ENCODE assay signal across 12 cellular contexts in genomic region chr6:11110921-11111768, GRCh38. TPM values are rescaled to one million over a fixed set of nuclear protein-coding genes. Genes with fewer than 3 reads are reported as not detected.
DNase-seq lines count a peak whose midpoint lies in the region; FAIRE-seq and TF ChIP-seq lines count a peak whose summit lies in the region.
"Had no signal": no experiment of that assay in that cellular context is flagged by ENCODE, and none has a peak within 500 bp of the region (broad histone marks: within the 10 kb centered on the region; RNA-seq: fewer than 3 reads in every experiment).

A gene with protein sequence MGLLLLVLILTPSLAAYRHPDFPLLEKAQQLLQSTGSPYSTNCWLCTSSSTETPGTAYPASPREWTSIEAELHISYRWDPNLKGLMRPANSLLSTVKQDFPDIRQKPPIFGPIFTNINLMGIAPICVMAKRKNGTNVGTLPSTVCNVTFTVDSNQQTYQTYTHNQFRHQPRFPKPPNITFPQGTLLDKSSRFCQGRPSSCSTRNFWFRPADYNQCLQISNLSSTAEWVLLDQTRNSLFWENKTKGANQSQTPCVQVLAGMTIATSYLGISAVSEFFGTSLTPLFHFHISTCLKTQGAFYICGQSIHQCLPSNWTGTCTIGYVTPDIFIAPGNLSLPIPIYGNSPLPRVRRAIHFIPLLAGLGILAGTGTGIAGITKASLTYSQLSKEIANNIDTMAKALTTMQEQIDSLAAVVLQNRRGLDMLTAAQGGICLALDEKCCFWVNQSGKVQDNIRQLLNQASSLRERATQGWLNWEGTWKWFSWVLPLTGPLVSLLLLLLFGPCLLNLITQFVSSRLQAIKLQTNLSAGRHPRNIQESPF (minus strand): TSS chr6:11111725. CDS start chr6:11105310, 6,415 bp downstream.

- no peaks in the 10 kb centered on the region for H3K36me3 ChIP-seq in kidney (ENCODE audit: control insufficient read depth in 1 of 2, insufficient read depth in 2 of 2, low read length in 2 of 2)

- peak; percentile 17 for DNase-seq in stimulated activated CD4-positive, alpha-beta T cell treated with anti-CD3 and anti-CD28 coated beads, Interleukin-15, amount 100 ng/mL, for 24 hours
- no peak for DNase-seq in stimulated activated CD4-positive, alpha-beta T cell treated with anti-CD3 and anti-CD28 coated beads, Interleukin-2, amount 100 ng/mL, for 48 hours
- DNase-seq in activated T-helper 2 cell treated with anti-CD3 and anti-CD28 coated beads, Interferon-gamma antibody, Interleukin-2, Interleukin-4, amounts not matched to agents 10 μg/mL and 5 μg/mL and 100 μg/mL, durations not matched to agents 14 hours and 24 hours and 36 hours (ENCODE audit: low spot score): no peak
- no peak for DNase-seq in kidney
- no peak for DNase-seq in NCI-H1417 treated with DMSO at 0.1 percent for 48 hours (lab: John Stamatoyannopoulos, UW)
- DNase-seq in NCI-H2196 (lab: John Stamatoyannopoulos, UW; ENCODE audit: unreplicated experiment): no peak
- no peak for DNase-seq in NCI-H2029 (lab: John Stamatoyannopoulos, UW)
- DNase-seq in H4 (ENCODE audit: low spot score): no peak
- DNase-seq: EL, NCI-H1436 treated with DMSO at 0.1 percent for 48 hours, NCI-H526 treated with DMSO at 0.1 percent for 48 hours, SIG-M5 had no signal

- peaks cover 20% of the 10 kb centered on the region for H3K4me1 Mint-ChIP-seq in activated T-helper 2 cell treated with anti-CD3 and anti-CD28 coated beads, Interferon-gamma antibody, Interleukin-2, Interleukin-4, amounts not matched to agents 10 μg/mL and 5 μg/mL and 100 μg/mL, durations not matched to agents 14 hours and 24 hours and 36 hours (ENCODE audit: low read depth)

- H3K4me1 ChIP-seq in kidney (ENCODE audit: control insufficient read depth in 1 of 2, insufficient read depth in 1 of 2, low read depth in 1 of 2, low read length in 2 of 2): peaks cover 0 to 7% of the 10 kb centered on the region in 2 donors

- peak within 1 kb of the TSS; percentile 25 for H3K27ac Mint-ChIP-seq in activated T-helper 2 cell treated with anti-CD3 and anti-CD28 coated beads, Interferon-gamma antibody, Interleukin-2, Interleukin-4, amounts not matched to agents 10 μg/mL and 5 μg/mL and 100 μg/mL, durations not matched to agents 14 hours and 24 hours and 36 hours

- H3K9me3 ChIP-seq in kidney (ENCODE audit: control insufficient read depth in 1 of 2, low read length in 2 of 2): no peaks in the 10 kb centered on the region

- H3K27me3 Mint-ChIP-seq in activated T-helper 2 cell treated with anti-CD3 and anti-CD28 coated beads, Interferon-gamma antibody, Interleukin-2, Interleukin-4, amounts not matched to agents 10 μg/mL and 5 μg/mL and 100 μg/mL, durations not matched to agents 14 hours and 24 hours and 36 hours (ENCODE audit: low read depth): no peaks in the 10 kb centered on the region

- H3K4me3 ChIP-seq in kidney (ENCODE audit: low read length in 2 of 2): peak within 1 kb of the TSS; percentile 46 to 61

- no peak within 1 kb of the TSS for H3K9ac ChIP-seq in kidney (ENCODE audit: low read length in 2 of 2)

- FAIRE-seq in kidney (lab: Jason Lieb, UNC): no peak

- no peaks in the 10 kb centered on the region for H3K9me3 Mint-ChIP-seq in activated T-helper 2 cell treated with anti-CD3 and anti-CD28 coated beads, Interferon-gamma antibody, Interleukin-2, Interleukin-4, amounts not matched to agents 10 μg/mL and 5 μg/mL and 100 μg/mL, durations not matched to agents 14 hours and 24 hours and 36 hours

- intact Hi-C loops in activated T-helper 2 cell treated with anti-CD3 and anti-CD28 coated beads, Interferon-gamma antibody, Interleukin-2, Interleukin-4, amounts not matched to agents 10 μg/mL and 5 μg/mL and 100 μg/mL, durations not matched to agents 14 hours and 24 hours and 36 hours (cut with micrococcal nuclease): no loop called here
- intact Hi-C loops in kidney (cut with DNase I): no loop called here

- no peak within 1 kb of the TSS for H3K27ac ChIP-seq in kidney (ENCODE audit: low read depth in 2 of 2, low read length in 2 of 2)

- no peaks in the 10 kb centered on the region for H3K36me3 Mint-ChIP-seq in activated T-helper 2 cell treated with anti-CD3 and anti-CD28 coated beads, Interferon-gamma antibody, Interleukin-2, Interleukin-4, amounts not matched to agents 10 μg/mL and 5 μg/mL and 100 μg/mL, durations not matched to agents 14 hours and 24 hours and 36 hours (ENCODE audit: low read depth)

- peak within 1 kb of the TSS; percentile 59 for H3K4me3 Mint-ChIP-seq in activated T-helper 2 cell treated with anti-CD3 and anti-CD28 coated beads, Interferon-gamma antibody, Interleukin-2, Interleukin-4, amounts not matched to agents 10 μg/mL and 5 μg/mL and 100 μg/mL, durations not matched to agents 14 hours and 24 hours and 36 hours (ENCODE audit: low read depth)

- TF ChIP-seq CTCF in kidney (IDR thresholded peaks at IDR 0.05; ENCODE audit: borderline replicate concordance, extremely low read depth, insufficient read depth): no peak

RNA-seq across cellular contexts. Expression of the gene that starts here (rescaled TPM):
- not detected in 2 replicates for total RNA-seq in activated T-helper 2 cell treated with anti-CD3 and anti-CD28 coated beads, Interferon-gamma antibody, Interleukin-2, Interleukin-4, amounts not matched to agents 10 μg/mL and 5 μg/mL and 100 μg/mL, durations not matched to agents 14 hours and 24 hours and 36 hours
- 0.57 TPM for total RNA-seq in kidney
- polyA plus RNA-seq in kidney (ENCODE audit: insufficient read depth, low read depth, low replicate concordance): 0.24 TPM
- not detected in 2 replicates for total RNA-seq in H4 (2014; rRNA removed; shearing (Covaris generic))
